ENCODE assay signal across 9 cellular contexts in the genomic region with DNA sequence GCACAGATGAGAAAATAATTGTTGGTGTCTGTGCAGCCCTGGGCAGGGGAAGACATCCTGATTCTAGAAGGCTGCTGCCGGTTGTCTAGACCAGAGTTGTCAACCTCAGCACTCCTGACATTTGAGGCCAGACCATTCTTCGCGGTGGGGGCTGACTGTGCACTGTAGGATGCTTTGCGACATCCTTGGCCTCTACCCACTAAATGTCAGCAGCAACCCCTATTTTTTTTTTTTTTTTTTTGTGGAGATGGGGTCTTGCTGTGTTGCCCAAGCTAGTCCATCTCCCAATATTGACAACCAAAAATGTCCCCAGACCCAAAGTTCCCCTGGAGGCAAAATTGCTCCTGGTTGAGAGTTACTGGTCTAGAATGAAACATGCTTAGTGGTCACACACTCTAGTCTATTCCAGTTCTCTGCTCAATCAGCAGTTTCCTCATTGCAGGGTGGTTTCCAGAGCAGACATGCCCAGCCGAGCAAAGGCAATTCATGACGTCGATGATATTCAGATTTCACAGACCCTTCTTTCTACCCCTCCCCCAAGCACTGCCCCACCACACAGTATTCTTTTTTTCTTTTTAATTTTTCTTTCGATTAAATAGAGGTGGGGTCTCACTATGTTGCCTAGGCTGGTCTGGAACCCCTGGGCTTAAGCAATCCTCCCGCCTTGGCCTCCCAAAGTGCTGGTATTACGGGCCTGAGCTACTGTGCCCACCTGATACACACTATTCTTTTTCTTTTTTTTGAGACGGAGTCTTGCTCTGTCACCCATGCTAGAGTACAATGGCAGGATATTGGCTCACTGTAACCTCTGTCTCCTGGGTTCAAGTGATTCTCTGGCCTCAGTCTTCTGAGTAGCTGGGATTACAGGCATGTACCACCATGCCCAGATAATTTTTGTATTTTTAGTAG. TPM values are rescaled to one million over a fixed set of nuclear protein-coding genes. Genes with fewer than 3 reads are reported as not detected.
DNase-seq lines count a peak whose midpoint lies in the region; ATAC-seq, FAIRE-seq and TF ChIP-seq lines count a peak whose summit lies in the region.
"Had no signal": no experiment of that assay in that cellular context is flagged by ENCODE, and none has a peak within 500 bp of the region (broad histone marks: within the 10 kb centered on the region; RNA-seq: fewer than 3 reads in every experiment).

No MANE protein-coding gene starts in this region.

- POLR2A ChIA-PET in naive thymus-derived CD4-positive, alpha-beta T cell (lab: Charles Lee): interaction anchor here (0.6 kb wide), 1 partner anchor 128 kb away, joined by 4 read pairs; no protein-coding TSS in a partner anchor

- H3K27ac Mint-ChIP-seq in naive thymus-derived CD4-positive, alpha-beta T cell: peak overlapping the region in 1 of 9 donors; percentile 42

- no peak for FAIRE-seq in H54 (lab: Jason Lieb, UNC)
- FAIRE-seq: H1 had no signal

- no peaks in the 10 kb centered on the region for H3K36me3 Mint-ChIP-seq in naive thymus-derived CD4-positive, alpha-beta T cell

- H3K79me2 ChIP-seq in OCI-LY1 (ENCODE audit: insufficient read depth, low read length): no peaks in the 10 kb centered on the region

- H3K9me2 ChIP-seq in OCI-LY1 (ENCODE audit: low read depth, low read length): no peaks in the 10 kb centered on the region

- H4K20me1 ChIP-seq in OCI-LY1 (ENCODE audit: insufficient read depth, low read length): no peaks in the 10 kb centered on the region

- DNase-seq in naive thymus-derived CD4-positive, alpha-beta T cell: no peak
- DNase-seq in H54 (ENCODE audit: insufficient read length, low spot score) (no peak), HT-29 (ENCODE audit: low spot score) (no peak), dorsolateral prefrontal cortex (no peak)

- no peak overlapping the region for H3K4me3 ChIP-seq in OCI-LY1 (ENCODE audit: low read depth, low read length, poor library complexity, severe bottlenecking)
- no peak overlapping the region for H3K4me3 ChIP-seq in naive thymus-derived CD4-positive, alpha-beta T cell (ENCODE audit: low read length)
- H3K4me3 ChIP-seq in dorsolateral prefrontal cortex: no peak overlapping the region

- H3K4me2 ChIP-seq in OCI-LY1 (ENCODE audit: low read length): no peak overlapping the region

- no peak overlapping the region for H3K4me3 Mint-ChIP-seq in naive thymus-derived CD4-positive, alpha-beta T cell

- H3K9me3 Mint-ChIP-seq in naive thymus-derived CD4-positive, alpha-beta T cell: no peaks in the 10 kb centered on the region

- H3K27me3 ChIP-seq in OCI-LY1 (ENCODE audit: insufficient read depth, low read length) (no peaks in the 10 kb centered on the region), dorsolateral prefrontal cortex (no peaks in the 10 kb centered on the region)
- H3K27me3 ChIP-seq in naive thymus-derived CD4-positive, alpha-beta T cell (ENCODE audit: control insufficient read depth in 2 of 2, insufficient read depth in 2 of 2, low read length in 2 of 2): no peaks in the 10 kb centered on the region

- no peaks in the 10 kb centered on the region for H3K9me3 ChIP-seq in OCI-LY1 (ENCODE audit: low read length)
- no peaks in the 10 kb centered on the region for H3K9me3 ChIP-seq in naive thymus-derived CD4-positive, alpha-beta T cell (ENCODE audit: control insufficient read depth in 2 of 3, low read length in 3 of 3)

- TF ChIP-seq POLR2A in H54 (IDR thresholded peaks at IDR 0.05; ENCODE audit: low read depth, low read length): no peak

- intact Hi-C loops in naive thymus-derived CD4-positive, alpha-beta T cell (cut with micrococcal nuclease): no loop called here
- intact Hi-C loops in dorsolateral prefrontal cortex (cut with DNase I): no loop called here

- CTCF ChIA-PET in naive thymus-derived CD4-positive, alpha-beta T cell (lab: Charles Lee): interaction anchor here (0.7 kb wide), 1 partner anchor 255 kb away, joined by 4 read pairs; no protein-coding TSS in a partner anchor

- H3K9ac ChIP-seq in OCI-LY1 (ENCODE audit: low read length): no peak overlapping the region

- no peak overlapping the region for H2AFZ ChIP-seq in OCI-LY1 (ENCODE audit: low read length)

- peaks cover 53% of the 10 kb centered on the region for H3K4me1 ChIP-seq in OCI-LY1 (ENCODE audit: insufficient read depth, low read length, severe bottlenecking)
- no peaks in the 10 kb centered on the region for H3K4me1 ChIP-seq in naive thymus-derived CD4-positive, alpha-beta T cell (ENCODE audit: control insufficient read depth in 2 of 2, insufficient read depth in 2 of 2, low read length in 2 of 2)

- H3K27ac ChIP-seq in OCI-LY1 (ENCODE audit: low read depth, low read length, poor library complexity, severe bottlenecking) (peak overlapping the region; percentile 92), dorsolateral prefrontal cortex (peak overlapping the region in 1 of 59 donors; percentile 13)
- no peak overlapping the region for H3K27ac ChIP-seq in naive thymus-derived CD4-positive, alpha-beta T cell (ENCODE audit: low read depth, low read length)

- H3K27me3 Mint-ChIP-seq in naive thymus-derived CD4-positive, alpha-beta T cell: no peaks in the 10 kb centered on the region

- H3K4me1 Mint-ChIP-seq in naive thymus-derived CD4-positive, alpha-beta T cell: peaks cover 0 to 6% (median 0%) of the 10 kb centered on the region in 7 donors

- ATAC-seq in GM18867 (IDR thresholded peaks at IDR 0.05; ENCODE audit: unreplicated experiment) (peak; percentile 63), HG02642 (IDR thresholded peaks at IDR 0.05; ENCODE audit: poor library complexity, unreplicated experiment) (peak; percentile 51), GM18868 (IDR thresholded peaks at IDR 0.05; ENCODE audit: unreplicated experiment) (no peak)
- ATAC-seq in naive thymus-derived CD4-positive, alpha-beta T cell: peak; percentile 85

- no peaks in the 10 kb centered on the region for H3K36me3 ChIP-seq in OCI-LY1 (ENCODE audit: insufficient read depth, low read length)
- H3K36me3 ChIP-seq in naive thymus-derived CD4-positive, alpha-beta T cell (ENCODE audit: control insufficient read depth in 2 of 3, insufficient read depth in 3 of 3, low read length in 3 of 3): no peaks in the 10 kb centered on the region

- no peak for TF ChIP-seq CTCF in OCI-LY1 (IDR thresholded peaks at IDR 0.05; ENCODE audit: low read length)
- no peak for TF ChIP-seq CTCF in dorsolateral prefrontal cortex (IDR thresholded peaks at IDR 0.05 in 54 of 56, conservative IDR thresholded peaks at IDR 0.05 in 2 of 56; ENCODE audit: low read depth in 1 of 56, partially characterized antibody in 56 of 56)

- no peaks in the 10 kb centered on the region for H3F3A ChIP-seq in OCI-LY1 (ENCODE audit: insufficient read depth, low read length)

RNA-seq across cellular contexts. Expression of gene C17orf99, which starts 9.0 kb away (rescaled TPM):
- total RNA-seq in naive thymus-derived CD4-positive, alpha-beta T cell: 1 to 10 TPM in 1 of 5 experiments, under 1 TPM in 1, not detected in 3; 0.10 to 1.0 TPM
- polyA plus RNA-seq in naive thymus-derived CD4-positive, alpha-beta T cell: not detected
- 0.20 TPM in 1 of 2 replicates, not detected in the other for total RNA-seq in HT-29 (2014; rRNA removed; shearing (Covaris generic))
- total RNA-seq in dorsolateral prefrontal cortex: 1 to 10 TPM in 2 of 120 experiments, under 1 TPM in 9, not detected in 109; 0.18 to 1.9 (median 0.31) TPM
- total RNA-seq: H1 had no signal
- polyA plus RNA-seq: H1 had no signal

RNA-seq across cellular contexts. Expression of gene SYNGR2, which starts 13.2 kb away (rescaled TPM):
- 100 to 1,000 TPM in 1 of 5 experiments, 10 to 100 TPM in 4; 47.6 to 109 (median 58.6) TPM for total RNA-seq in naive thymus-derived CD4-positive, alpha-beta T cell
- polyA plus RNA-seq in naive thymus-derived CD4-positive, alpha-beta T cell: 100 to 1,000 TPM in 1 of 2 donors, 10 to 100 TPM in 1; 94.6 to 118 TPM
- 225 and 231 TPM in 2 replicates for total RNA-seq in HT-29 (2014; rRNA removed; shearing (Covaris generic))
- total RNA-seq in dorsolateral prefrontal cortex: 100 to 1,000 TPM in 3 of 120 experiments, 10 to 100 TPM in 117; 19.6 to 122 (median 45.6) TPM

RNA-seq across cellular contexts. Expression of gene TMC8, which starts 24.6 kb away (rescaled TPM):
- 100 to 1,000 TPM; 423 to 593 (median 509) TPM for total RNA-seq in naive thymus-derived CD4-positive, alpha-beta T cell
- polyA plus RNA-seq in naive thymus-derived CD4-positive, alpha-beta T cell: 100 to 1,000 TPM in 1 of 2 donors, 10 to 100 TPM in 1; 94.4 to 217 TPM
- total RNA-seq in HT-29 (2014; rRNA removed; shearing (Covaris generic)): 4.1 and 7.2 TPM in 2 replicates
- total RNA-seq in dorsolateral prefrontal cortex: 10 to 100 TPM in 18 of 120 experiments, 1 to 10 TPM in 101, under 1 TPM in 1; 0.90 to 20.9 (median 6.7) TPM

RNA-seq across cellular contexts. Expression of gene TMC6, which starts 26.6 kb away (rescaled TPM):
- 100 to 1,000 TPM; 574 to 808 (median 773) TPM for total RNA-seq in naive thymus-derived CD4-positive, alpha-beta T cell
- polyA plus RNA-seq in naive thymus-derived CD4-positive, alpha-beta T cell: 100 to 1,000 TPM; 165 to 247 TPM
- 236 and 238 TPM in 2 replicates for total RNA-seq in HT-29 (2014; rRNA removed; shearing (Covaris generic))
- 100 to 1,000 TPM in 45 of 120 experiments, 10 to 100 TPM in 75; 17.3 to 352 (median 81.1) TPM for total RNA-seq in dorsolateral prefrontal cortex

RNA-seq across cellular contexts. Expression of gene TK1, which starts 31.7 kb away (rescaled TPM):
- 10 to 100 TPM in 1 of 5 experiments, 1 to 10 TPM in 1, under 1 TPM in 1, not detected in 2; 0.29 to 57.7 (median 1.0) TPM for total RNA-seq in naive thymus-derived CD4-positive, alpha-beta T cell
- polyA plus RNA-seq in naive thymus-derived CD4-positive, alpha-beta T cell: under 1 TPM; 0.20 to 0.28 TPM
- total RNA-seq in HT-29 (2014; rRNA removed; shearing (Covaris generic)): 379 and 400 TPM in 2 replicates
- total RNA-seq in dorsolateral prefrontal cortex: 1 to 10 TPM in 109 of 120 experiments, under 1 TPM in 11; 0.55 to 5.6 (median 1.9) TPM

Comparison
In these comparisons a context has a peak if more than half of its experiments do, and no peak if none do; other contexts are left out.
1. RNA of gene TMC8, which starts 24.6 kb away (total RNA-seq): 423 to 593 TPM in naive thymus-derived CD4-positive, alpha-beta T cell; 4.1 to 7.2 TPM in HT-29 and 0.90 to 20.9 TPM in dorsolateral prefrontal cortex; every median in the first group is over 10 times any median in the second.